In the genomic region with DNA sequence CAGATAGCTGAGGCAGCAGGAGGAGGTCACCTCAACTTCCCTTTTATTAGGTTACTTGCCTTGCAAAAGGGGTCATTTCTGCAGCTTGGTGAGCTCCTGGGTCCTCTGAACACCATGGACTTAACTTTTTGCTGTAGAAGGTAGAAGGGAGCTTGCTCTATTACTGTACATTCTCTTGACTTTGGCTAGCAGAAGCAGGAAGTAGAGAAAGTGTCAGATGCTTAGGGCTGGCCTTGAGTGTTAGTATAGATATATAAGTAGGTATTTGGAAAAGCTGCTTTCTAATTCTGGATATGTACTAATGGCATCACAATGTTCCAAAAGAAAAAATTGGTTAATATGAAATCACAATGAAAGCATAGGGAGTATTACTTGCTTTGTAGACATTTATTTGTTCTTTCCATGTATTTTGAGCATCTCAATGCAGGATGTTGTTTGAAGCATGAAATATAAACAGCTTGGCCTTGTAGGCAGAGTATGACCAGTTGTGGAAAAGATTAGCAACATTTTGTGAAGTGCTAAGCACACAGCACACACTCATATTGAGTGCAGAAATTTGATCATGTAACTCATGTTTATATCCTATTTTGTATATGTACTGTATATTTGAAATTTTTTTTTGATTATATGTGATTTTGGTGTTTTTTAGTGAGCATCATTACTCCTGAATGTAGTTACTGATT, we compare ENCODE assay signal across 1 cellular context.
TF ChIP-seq lines count a peak whose summit lies in the region.

No MANE protein-coding gene starts in this region.

TF ChIP-seq in HEK293, 187 proteins besides CTCF, POLR2A, EP300 and RAD21:
- TF ChIP-seq, protein P1, sequence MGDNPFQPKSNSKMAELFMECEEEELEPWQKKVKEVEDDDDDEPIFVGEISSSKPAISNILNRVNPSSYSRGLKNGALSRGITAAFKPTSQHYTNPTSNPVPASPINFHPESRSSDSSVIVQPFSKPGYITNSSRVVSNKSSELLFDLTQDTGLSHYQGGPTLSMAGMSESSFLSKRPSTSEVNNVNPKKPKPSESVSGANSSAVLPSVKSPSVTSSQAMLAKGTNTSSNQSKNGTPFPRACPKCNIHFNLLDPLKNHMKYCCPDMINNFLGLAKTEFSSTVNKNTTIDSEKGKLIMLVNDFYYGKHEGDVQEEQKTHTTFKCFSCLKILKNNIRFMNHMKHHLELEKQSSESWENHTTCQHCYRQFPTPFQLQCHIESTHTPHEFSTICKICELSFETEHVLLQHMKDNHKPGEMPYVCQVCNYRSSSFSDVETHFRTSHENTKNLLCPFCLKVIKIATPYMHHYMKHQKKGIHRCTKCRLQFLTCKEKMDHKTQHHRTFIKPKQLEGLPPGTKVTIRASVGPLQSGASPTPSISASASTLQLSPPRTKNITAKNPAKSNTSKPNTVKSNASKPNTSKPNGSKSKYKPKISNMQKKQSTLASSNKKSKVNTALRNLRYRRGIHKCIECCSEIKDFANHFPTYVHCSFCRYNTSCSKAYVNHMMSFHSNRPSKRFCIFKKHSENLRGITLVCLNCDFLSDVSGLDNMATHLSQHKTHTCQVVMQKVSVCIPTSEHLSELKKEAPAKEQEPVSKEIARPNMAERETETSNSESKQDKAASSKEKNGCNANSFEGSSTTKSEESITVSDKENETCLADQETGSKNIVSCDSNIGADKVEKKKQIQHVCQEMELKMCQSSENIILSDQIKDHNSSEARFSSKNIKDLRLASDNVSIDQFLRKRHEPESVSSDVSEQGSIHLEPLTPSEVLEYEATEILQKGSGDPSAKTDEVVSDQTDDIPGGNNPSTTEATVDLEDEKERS (tag by site-specific recombination; IDR thresholded peaks at IDR 0.05), result no peak
- TF ChIP-seq ZNF501 (tag by site-specific recombination; IDR thresholded peaks at IDR 0.05) (no peak), ZNF837 (tag by site-specific recombination; IDR thresholded peaks at IDR 0.05) (no peak), HOXD13 (CRISPR knock-in tag; IDR thresholded peaks at IDR 0.05; ENCODE audit: borderline replicate concordance) (no peak), YY1 (tag by site-specific recombination; IDR thresholded peaks at IDR 0.05) (no peak), PRDM1 (tag by site-specific recombination; IDR thresholded peaks at IDR 0.05) (0 out of 2 replicates have a peak, but pooled peaks have one; percentile 27)
- TF ChIP-seq, protein P2, sequence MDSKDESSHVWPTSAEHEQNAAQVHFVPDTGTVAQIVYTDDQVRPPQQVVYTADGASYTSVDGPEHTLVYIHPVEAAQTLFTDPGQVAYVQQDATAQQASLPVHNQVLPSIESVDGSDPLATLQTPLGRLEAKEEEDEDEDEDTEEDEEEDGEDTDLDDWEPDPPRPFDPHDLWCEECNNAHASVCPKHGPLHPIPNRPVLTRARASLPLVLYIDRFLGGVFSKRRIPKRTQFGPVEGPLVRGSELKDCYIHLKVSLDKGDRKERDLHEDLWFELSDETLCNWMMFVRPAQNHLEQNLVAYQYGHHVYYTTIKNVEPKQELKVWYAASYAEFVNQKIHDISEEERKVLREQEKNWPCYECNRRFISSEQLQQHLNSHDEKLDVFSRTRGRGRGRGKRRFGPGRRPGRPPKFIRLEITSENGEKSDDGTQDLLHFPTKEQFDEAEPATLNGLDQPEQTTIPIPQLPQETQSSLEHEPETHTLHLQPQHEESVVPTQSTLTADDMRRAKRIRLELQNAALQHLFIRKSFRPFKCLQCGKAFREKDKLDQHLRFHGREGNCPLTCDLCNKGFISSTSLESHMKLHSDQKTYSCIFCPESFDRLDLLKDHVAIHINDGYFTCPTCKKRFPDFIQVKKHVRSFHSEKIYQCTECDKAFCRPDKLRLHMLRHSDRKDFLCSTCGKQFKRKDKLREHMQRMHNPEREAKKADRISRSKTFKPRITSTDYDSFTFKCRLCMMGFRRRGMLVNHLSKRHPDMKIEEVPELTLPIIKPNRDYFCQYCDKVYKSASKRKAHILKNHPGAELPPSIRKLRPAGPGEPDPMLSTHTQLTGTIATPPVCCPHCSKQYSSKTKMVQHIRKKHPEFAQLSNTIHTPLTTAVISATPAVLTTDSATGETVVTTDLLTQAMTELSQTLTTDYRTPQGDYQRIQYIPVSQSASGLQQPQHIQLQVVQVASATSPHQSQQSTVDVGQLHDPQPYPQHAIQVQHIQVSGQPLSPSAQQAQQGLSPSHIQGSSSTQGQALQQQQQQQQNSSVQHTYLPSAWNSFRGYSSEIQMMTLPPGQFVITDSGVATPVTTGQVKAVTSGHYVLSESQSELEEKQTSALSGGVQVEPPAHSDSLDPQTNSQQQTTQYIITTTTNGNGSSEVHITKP (tag by site-specific recombination; IDR thresholded peaks at IDR 0.05), result no peak
- TF ChIP-seq, protein P3, sequence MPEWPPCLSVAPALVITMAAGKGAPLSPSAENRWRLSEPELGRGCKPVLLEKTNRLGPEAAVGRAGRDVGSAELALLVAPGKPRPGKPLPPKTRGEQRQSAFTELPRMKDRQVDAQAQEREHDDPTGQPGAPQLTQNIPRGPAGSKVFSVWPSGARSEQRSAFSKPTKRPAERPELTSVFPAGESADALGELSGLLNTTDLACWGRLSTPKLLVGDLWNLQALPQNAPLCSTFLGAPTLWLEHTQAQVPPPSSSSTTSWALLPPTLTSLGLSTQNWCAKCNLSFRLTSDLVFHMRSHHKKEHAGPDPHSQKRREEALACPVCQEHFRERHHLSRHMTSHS (tag by site-specific recombination; IDR thresholded peaks at IDR 0.05), result no peak
TF ChIP-seq in HEK293: peak in this region for 1.
